In the genomic region with DNA sequence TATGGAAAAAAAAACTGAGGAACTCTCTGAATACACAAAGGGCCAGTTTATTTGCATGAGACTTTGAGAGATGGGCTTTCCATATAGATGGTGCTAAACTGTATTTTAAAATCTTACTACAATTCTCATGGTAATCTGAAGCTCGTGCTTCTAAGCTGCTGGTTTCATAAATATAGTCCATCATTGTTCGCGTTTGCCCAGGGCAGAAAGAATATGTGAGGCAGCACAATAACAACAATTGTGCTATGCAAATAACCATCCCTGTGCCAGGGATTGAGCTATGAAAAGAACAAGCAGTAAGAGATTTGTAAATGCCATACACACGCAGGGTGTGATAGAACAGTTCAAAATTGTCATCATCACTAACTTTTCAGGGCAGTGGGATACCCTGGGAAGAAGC, we compare ENCODE assay signal across 24 cellular contexts.
"Had no signal": no experiment of that assay in that cellular context is flagged by ENCODE, and none has a peak within 500 bp of the region (broad histone marks: within the 10 kb centered on the region; RNA-seq: fewer than 3 reads in every experiment).

No MANE protein-coding gene starts in this region.

- H3K27me3 ChIP-seq: colonic mucosa, gastrocnemius medialis, heart right ventricle, neutrophil, sigmoid colon, vagina had no signal

- H3K27me3 Mint-ChIP-seq: activated CD4-positive, alpha-beta T cell treated with anti-CD3 and anti-CD28 coated beads, Interleukin-2, amount 10 ng/mL, durations not matched to agents 24 days and 14 days; activated CD8-positive, alpha-beta T cell treated with anti-CD3 and anti-CD28 coated beads for 36 hours; activated T-cell treated with anti-CD3 and anti-CD28 coated beads, Interleukin-2, amount 50 U/mL, for 24 hours; stimulated activated memory B cell treated with anti-CD40 and anti-IgM and Interleukin-4, amounts not matched to agents 10 μg/mL and 1 μg/mL and 100 μg/mL, for 72 hours had no signal

- H3K9me3 Mint-ChIP-seq: activated CD4-positive, alpha-beta T cell treated with anti-CD3 and anti-CD28 coated beads, Interleukin-2, amount 10 ng/mL, durations not matched to agents 24 days and 14 days; activated CD8-positive, alpha-beta T cell treated with anti-CD3 and anti-CD28 coated beads for 36 hours; activated naive CD4-positive, alpha-beta T cell treated with anti-CD3 and anti-CD28 coated beads for 36 hours; activated T-cell treated with anti-CD3 and anti-CD28 coated beads, Interleukin-2, amount 50 U/mL, for 24 hours; activated T-helper 2 cell treated with anti-CD3 and anti-CD28 coated beads, Interferon-gamma antibody, Interleukin-2, Interleukin-4, amounts not matched to agents 10 μg/mL and 5 μg/mL and 100 μg/mL, durations not matched to agents 14 hours and 24 hours and 36 hours; immature natural killer cell; stimulated activated memory B cell treated with anti-CD40 and anti-IgM and Interleukin-4, amounts not matched to agents 10 μg/mL and 1 μg/mL and 100 μg/mL, for 72 hours had no signal

- DNase-seq: activated CD4-positive, alpha-beta T cell treated with anti-CD3 and anti-CD28 coated beads, Interleukin-2, amount 10 ng/mL, durations not matched to agents 24 days and 14 days; activated CD4-positive, CD25-positive, alpha-beta regulatory T cell; activated CD8-positive, alpha-beta T cell treated with anti-CD3 and anti-CD28 coated beads for 36 hours; activated naive CD4-positive, alpha-beta T cell treated with anti-CD3 and anti-CD28 coated beads for 36 hours; activated T-cell treated with anti-CD3 and anti-CD28 coated beads, Interleukin-2, amount 50 U/mL, for 24 hours; central memory CD4-positive, alpha-beta T cell; colonic mucosa; erythroblast; gastrocnemius medialis; heart right ventricle; immature natural killer cell; mesenchymal stem cell; natural killer cell; sigmoid colon; stimulated activated CD4-positive, alpha-beta T cell treated with anti-CD3 and anti-CD28 coated beads, Interleukin-4, amount 100 ng/mL, for 4 hours; SW 1271; T-helper 2 cell; trophoblast cell had no signal

- H3K4me1 ChIP-seq: parathyroid adenoma, vagina had no signal

- H3K79me2 ChIP-seq: parathyroid adenoma had no signal

- H3K27ac Mint-ChIP-seq: activated CD4-positive, alpha-beta T cell treated with anti-CD3 and anti-CD28 coated beads, Interleukin-2, amount 10 ng/mL, durations not matched to agents 24 days and 14 days; activated CD8-positive, alpha-beta T cell treated with anti-CD3 and anti-CD28 coated beads for 36 hours; activated naive CD4-positive, alpha-beta T cell treated with anti-CD3 and anti-CD28 coated beads for 36 hours; activated T-cell treated with anti-CD3 and anti-CD28 coated beads, Interleukin-2, amount 50 U/mL, for 24 hours; activated T-helper 2 cell treated with anti-CD3 and anti-CD28 coated beads, Interferon-gamma antibody, Interleukin-2, Interleukin-4, amounts not matched to agents 10 μg/mL and 5 μg/mL and 100 μg/mL, durations not matched to agents 14 hours and 24 hours and 36 hours; brain; natural killer cell; stimulated activated memory B cell treated with anti-CD40 and anti-IgM and Interleukin-4, amounts not matched to agents 10 μg/mL and 1 μg/mL and 100 μg/mL, for 72 hours had no signal

- H3K36me3 ChIP-seq: colonic mucosa, gastrocnemius medialis, heart right ventricle, neutrophil, sigmoid colon, vagina had no signal

- H3K36me3 Mint-ChIP-seq: brain; immature natural killer cell; natural killer cell; stimulated activated memory B cell treated with anti-CD40 and anti-IgM and Interleukin-4, amounts not matched to agents 10 μg/mL and 1 μg/mL and 100 μg/mL, for 72 hours had no signal

- H2AFZ ChIP-seq: parathyroid adenoma had no signal

- H3K27ac ChIP-seq: colonic mucosa, gastrocnemius medialis, heart right ventricle, neutrophil, parathyroid adenoma, sigmoid colon, vagina had no signal

- H3K4me3 Mint-ChIP-seq: activated CD4-positive, alpha-beta T cell treated with anti-CD3 and anti-CD28 coated beads, Interleukin-2, amount 10 ng/mL, durations not matched to agents 24 days and 14 days; activated CD8-positive, alpha-beta T cell treated with anti-CD3 and anti-CD28 coated beads for 36 hours; activated naive CD4-positive, alpha-beta T cell treated with anti-CD3 and anti-CD28 coated beads for 36 hours; activated T-cell treated with anti-CD3 and anti-CD28 coated beads, Interleukin-2, amount 50 U/mL, for 24 hours; brain; immature natural killer cell; natural killer cell; stimulated activated memory B cell treated with anti-CD40 and anti-IgM and Interleukin-4, amounts not matched to agents 10 μg/mL and 1 μg/mL and 100 μg/mL, for 72 hours had no signal

- H3K4me3 ChIP-seq: colonic mucosa, gastrocnemius medialis, heart right ventricle, sigmoid colon, vagina had no signal

- ATAC-seq: activated CD8-positive, alpha-beta T cell treated with anti-CD3 and anti-CD28 coated beads for 36 hours; gastrocnemius medialis; heart right ventricle; natural killer cell; stimulated activated memory B cell treated with anti-CD40 and anti-IgM and Interleukin-4, amounts not matched to agents 10 μg/mL and 1 μg/mL and 100 μg/mL, for 72 hours had no signal

- H3K9ac ChIP-seq: parathyroid adenoma had no signal

- H3K9me3 ChIP-seq: colonic mucosa, gastrocnemius medialis, heart right ventricle, neutrophil, sigmoid colon, vagina had no signal
